Comparison of ENCODE assay signal across 8 cellular contexts in the genomic region with DNA sequence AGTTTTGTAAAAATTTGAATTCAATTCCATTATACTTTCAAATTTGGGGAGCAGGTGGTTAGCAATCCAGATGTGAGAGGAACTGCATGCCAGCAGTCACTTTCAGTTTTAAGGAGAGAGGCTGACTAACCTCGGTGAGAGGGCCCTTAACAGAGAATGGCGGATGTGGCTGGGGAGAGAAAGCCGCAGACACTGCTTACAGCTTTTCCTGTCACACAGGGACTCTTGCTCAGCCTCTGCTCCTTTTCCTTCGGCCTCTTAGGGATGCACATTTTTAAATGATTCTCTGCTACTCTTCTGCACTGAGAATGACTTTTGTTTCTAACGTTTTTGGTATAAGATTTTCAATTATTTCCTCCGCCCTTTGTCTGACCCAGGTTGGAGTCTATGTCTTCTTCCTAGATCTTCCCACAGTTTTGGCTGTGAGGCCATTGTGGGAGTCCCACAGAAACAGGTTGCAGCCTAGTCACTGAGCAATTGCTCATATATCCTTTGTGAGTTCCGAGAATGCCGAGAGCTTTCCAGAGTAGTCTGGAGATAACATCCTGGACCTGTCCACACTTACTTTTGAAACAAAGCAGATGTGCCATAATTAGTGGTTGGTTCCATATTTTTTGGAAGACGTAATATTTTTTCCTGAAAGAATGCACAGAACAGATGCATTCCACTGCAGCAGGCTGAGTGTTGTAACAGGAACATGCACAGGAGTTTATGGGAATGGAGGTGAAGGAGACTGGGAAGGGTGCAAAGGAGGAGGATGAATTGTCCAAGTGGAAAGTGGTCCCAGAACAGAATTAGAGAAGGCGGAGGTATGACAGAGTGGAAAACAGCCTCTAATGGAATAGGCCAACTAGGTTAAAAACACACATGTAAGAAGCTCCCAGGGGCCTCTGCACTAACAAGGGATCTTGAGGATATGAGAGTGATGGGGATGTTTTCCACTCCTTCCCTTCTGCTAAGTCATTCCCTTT.
DNase-seq lines count a peak whose midpoint lies in the region; ATAC-seq and TF ChIP-seq lines count a peak whose summit lies in the region.

No MANE protein-coding gene starts in this region.

- no peak for TF ChIP-seq POLR2A in body of pancreas (IDR thresholded peaks at IDR 0.05)

- TF ChIP-seq CTCF in body of pancreas (IDR thresholded peaks at IDR 0.05): no peak

- DNase-seq in T-helper 22 cell (ENCODE audit: low read depth) (peak; percentile 51), body of pancreas (peak in 2 of 4 donors; percentile 40 to 46), NCI-H2029 treated with DMSO at 0.1 percent for 48 hours (lab: John Stamatoyannopoulos, UW) (no peak), NCI-H2171 treated with DMSO at 0.1 percent for 48 hours (lab: John Stamatoyannopoulos, UW) (no peak), SJCRH30 (no peak)

- ATAC-seq in GM18907 (IDR thresholded peaks at IDR 0.05; ENCODE audit: unreplicated experiment): peak; percentile 99
- ATAC-seq in HG02981 (IDR thresholded peaks at IDR 0.05; ENCODE audit: unreplicated experiment): peak; percentile 98
- ATAC-seq in body of pancreas: peak; percentile 62

- no peak overlapping the region for H3K9ac ChIP-seq in rectal smooth muscle tissue (ENCODE audit: low read length)

- H3K4me1 ChIP-seq in body of pancreas (no peaks in the 10 kb centered on the region), rectal smooth muscle tissue (ENCODE audit: control insufficient read depth, insufficient read depth, low read length) (peaks cover 12% of the 10 kb centered on the region), SJCRH30 (no peaks in the 10 kb centered on the region)

- H3K27me3 ChIP-seq in body of pancreas (no peaks in the 10 kb centered on the region), rectal smooth muscle tissue (ENCODE audit: control insufficient read depth, insufficient read depth, low read length) (no peaks in the 10 kb centered on the region), SJCRH30 (no peaks in the 10 kb centered on the region)

- H3K4me3 ChIP-seq in body of pancreas (no peak overlapping the region), rectal smooth muscle tissue (ENCODE audit: low read length) (peak overlapping the region; percentile 6), SJCRH30 (no peak overlapping the region)

- no peaks in the 10 kb centered on the region for H3K9me3 ChIP-seq in body of pancreas
- no peaks in the 10 kb centered on the region for H3K9me3 ChIP-seq in SJCRH30 (replicated peaks)

- H3K27ac ChIP-seq in body of pancreas: no peak overlapping the region
- peak overlapping the region; percentile 70 for H3K27ac ChIP-seq in rectal smooth muscle tissue (ENCODE audit: low read depth, low read length)
- H3K27ac ChIP-seq in SJCRH30: no peak overlapping the region

- H3K36me3 ChIP-seq in body of pancreas (replicated peaks in 1 of 2; ENCODE audit: insufficient read depth in 1 of 2, low read depth in 2 of 2) (no peaks in the 10 kb centered on the region), rectal smooth muscle tissue (ENCODE audit: control insufficient read depth, insufficient read depth, low read length) (no peaks in the 10 kb centered on the region), SJCRH30 (no peaks in the 10 kb centered on the region)

- 61 to 69% methylated on average over 10 of the region's 10 CpGs for WGBS in body of pancreas, 2 donors

- intact Hi-C loops in body of pancreas (cut with DNase I): no loop called here
